Comparison of ENCODE assay signal across 8 cellular contexts in genomic region chr3:55486857-55487375, GRCh38. TPM values are rescaled to one million over a fixed set of nuclear protein-coding genes. Genes with fewer than 3 reads are reported as not detected.
DNase-seq lines count a peak whose midpoint lies in the region; ATAC-seq and TF ChIP-seq lines count a peak whose summit lies in the region.

Gene WNT5A (minus strand): TSS chr3:55487306. CDS start chr3:55486985, 321 bp downstream.

- H3K4me3 Mint-ChIP-seq in central memory CD8-positive, alpha-beta T cell, result peak within 1 kb of the TSS; percentile 18

- H3K4me1 Mint-ChIP-seq in central memory CD8-positive, alpha-beta T cell, result peaks cover 5% of the 10 kb centered on the region

- no peak for ATAC-seq in central memory CD8-positive, alpha-beta T cell (replicated peaks; ENCODE audit: extremely low read depth, poor library complexity, severe bottlenecking)
- ATAC-seq in GM19328 (IDR thresholded peaks at IDR 0.05; ENCODE audit: unreplicated experiment), result no peak
- ATAC-seq in HG02938 (IDR thresholded peaks at IDR 0.05; ENCODE audit: unreplicated experiment), result no peak
- ATAC-seq in GM19351 (IDR thresholded peaks at IDR 0.05; ENCODE audit: unreplicated experiment), result no peak

- H3K4me3 ChIP-seq in liver (ENCODE audit: low read depth in 1 of 3, low read length in 3 of 3), result peak within 1 kb of the TSS; percentile 77 to 88 (median 79)
- peak within 1 kb of the TSS; percentile 79 for H3K4me3 ChIP-seq in thymus (ENCODE audit: low read length)

- H3K27ac ChIP-seq in liver (ENCODE audit: low read depth in 1 of 2, low read length in 2 of 2), result peak within 1 kb of the TSS; percentile 93 to 96
- H3K27ac ChIP-seq in thymus (ENCODE audit: low read depth), result peak within 1 kb of the TSS; percentile 69

- no peaks in the 10 kb centered on the region for H3K36me3 Mint-ChIP-seq in central memory CD8-positive, alpha-beta T cell (ENCODE audit: insufficient read depth)

- peaks cover 72% of the 10 kb centered on the region for H3K27me3 Mint-ChIP-seq in central memory CD8-positive, alpha-beta T cell

- peak within 1 kb of the TSS; percentile 45 to 74 for H3K9ac ChIP-seq in liver (ENCODE audit: low read depth in 1 of 2, low read length in 2 of 2)

- H3K9me3 Mint-ChIP-seq in central memory CD8-positive, alpha-beta T cell, result peaks cover 4% of the 10 kb centered on the region

- in situ Hi-C loops in Caki2 (cut with HindIII; ENCODE audit: low pct_unique_long_range_greater_than_20kb, low sequenced_read_pairs), result no loop called here

- 1% methylated on average over 52 of the region's 52 CpGs for WGBS in liver
- 2% methylated on average over 52 of the region's 52 CpGs for WGBS in thymus

- H3K27me3 ChIP-seq in liver (ENCODE audit: control insufficient read depth in 4 of 4, insufficient read depth in 4 of 4, low read length in 3 of 4) (no peaks in the 10 kb centered on the region), thymus (ENCODE audit: control insufficient read depth, insufficient read depth) (peaks cover 79% of the 10 kb centered on the region)

- TF ChIP-seq RAD21 in liver (IDR thresholded peaks at IDR 0.05), result no peak

- DNase-seq in Caki2 (ENCODE audit: low read depth) (peak; percentile 76), NCI-H146 treated with DMSO at 0.1 percent for 48 hours (lab: John Stamatoyannopoulos, UW; ENCODE audit: unreplicated experiment) (peak; percentile 10)
- DNase-seq in central memory CD8-positive, alpha-beta T cell (ENCODE audit: low spot score in 2 of 2), result no peak

- H3K36me3 ChIP-seq in liver (ENCODE audit: control insufficient read depth in 4 of 4, insufficient read depth in 3 of 4, low read depth in 1 of 4, low read length in 3 of 4) (no peaks in the 10 kb centered on the region), thymus (ENCODE audit: control insufficient read depth, insufficient read depth) (no peaks in the 10 kb centered on the region)

- no peak for TF ChIP-seq CTCF in liver (IDR thresholded peaks at IDR 0.05; ENCODE audit: low read depth, low read length, missing input control)

- no peak within 1 kb of the TSS for H3K27ac Mint-ChIP-seq in central memory CD8-positive, alpha-beta T cell (ENCODE audit: low read depth)

- H3K4me1 ChIP-seq in liver (ENCODE audit: control insufficient read depth in 4 of 4, insufficient read depth in 4 of 4, low read length in 3 of 4) (peaks cover 4 to 42% (median 22%) of the 10 kb centered on the region in 4 donors), thymus (ENCODE audit: control insufficient read depth, insufficient read depth, low read length) (peaks cover 4% of the 10 kb centered on the region)

- no peaks in the 10 kb centered on the region for H3K9me3 ChIP-seq in liver (ENCODE audit: control insufficient read depth in 4 of 4, low read length in 3 of 4)
- no peaks in the 10 kb centered on the region for H3K9me3 ChIP-seq in thymus (ENCODE audit: control insufficient read depth)

TF ChIP-seq in liver, 16 proteins besides CTCF, POLR2A, EP300 and RAD21:
- no peak for TF ChIP-seq REST (IDR thresholded peaks at IDR 0.05)
- no peak for TF ChIP-seq HNF4A (conservative IDR thresholded peaks at IDR 0.05)
- no peak for TF ChIP-seq NR2F2 (IDR thresholded peaks at IDR 0.05)
- TF ChIP-seq SP1 (IDR thresholded peaks at IDR 0.05), result no peak
- peak; percentile 1 for TF ChIP-seq YY1 (IDR thresholded peaks at IDR 0.05)
- no peak for TF ChIP-seq JUND (IDR thresholded peaks at IDR 0.05)

RNA-seq across cellular contexts. Expression of gene WNT5A, which starts in this region (rescaled TPM):
- total RNA-seq in Caki2 (2014; rRNA removed; shearing (Covaris generic); ENCODE audit: low replicate concordance), result 8.1 and 10.9 TPM in 2 replicates
- 1 to 10 TPM in 1 of 2 donors, under 1 TPM in 1; 0.79 to 1.3 TPM for total RNA-seq in liver
- polyA plus RNA-seq in liver (under 1 TPM; 0.18 to 0.53 TPM), thymus (5.5 TPM)

Comparison
In these comparisons a context has a peak if more than half of its experiments do, and no peak if none do; other contexts are left out.
1. DNase-seq: peak in Caki2 (single experiment) and NCI-H146 treated with DMSO at 0.1 percent for 48 hours (single experiment); none in central memory CD8-positive, alpha-beta T cell (0 of 2).